Comparison of ENCODE assay signal across 15 cellular contexts in the genomic region with DNA sequence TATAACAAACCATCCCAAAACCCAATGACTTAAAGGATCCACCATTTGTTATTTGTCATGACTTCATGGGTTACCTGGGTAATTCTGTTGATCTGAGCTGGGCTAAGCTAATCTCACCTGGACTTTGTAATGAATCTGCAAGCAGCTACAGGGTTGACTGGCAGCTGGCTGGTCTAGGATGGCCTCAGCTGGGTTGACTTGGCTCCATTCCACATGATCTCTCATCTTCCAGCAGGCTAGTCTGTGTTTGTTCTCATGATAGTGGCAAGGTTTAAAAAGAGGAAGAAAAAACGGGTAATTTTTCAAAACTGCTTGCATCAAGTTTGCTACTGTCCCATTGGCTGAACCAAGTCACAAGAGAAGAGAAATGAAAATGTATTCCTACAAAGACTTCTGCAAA. TPM values are rescaled to one million over a fixed set of nuclear protein-coding genes. Genes with fewer than 3 reads are reported as not detected.
DNase-seq lines count a peak whose midpoint lies in the region; ATAC-seq lines count a peak whose summit lies in the region.
"Had no signal": no experiment of that assay in that cellular context is flagged by ENCODE, and none has a peak within 500 bp of the region (broad histone marks: within the 10 kb centered on the region; RNA-seq: fewer than 3 reads in every experiment).

No MANE protein-coding gene starts in this region.

- ATAC-seq in memory B cell (ENCODE audit: low read depth) (peak; percentile 91), GM19452 (IDR thresholded peaks at IDR 0.05; ENCODE audit: unreplicated experiment) (no peak), HG03039 (IDR thresholded peaks at IDR 0.05; ENCODE audit: unreplicated experiment) (no peak)
- ATAC-seq: activated naive CD8-positive, alpha-beta T cell treated with anti-CD3 and anti-CD28 coated beads, Interleukin-2, amount 50 U/mL, for 24 hours; CD8-positive, alpha-beta T cell; stimulated activated naive CD8-positive, alpha-beta T cell treated with anti-CD3 and anti-CD28 coated beads, Interleukin-15, amount 100 ng/mL, for 72 hours had no signal

- peak overlapping the region; percentile 64 for H3K27ac Mint-ChIP-seq in memory B cell
- H3K27ac Mint-ChIP-seq: activated naive CD8-positive, alpha-beta T cell treated with anti-CD3 and anti-CD28 coated beads, Interleukin-2, amount 50 U/mL, for 24 hours; CD8-positive, alpha-beta T cell; stimulated activated naive CD8-positive, alpha-beta T cell treated with anti-CD3 and anti-CD28 coated beads, Interleukin-15, amount 100 ng/mL, for 72 hours had no signal

- no peaks in the 10 kb centered on the region for H3K36me3 Mint-ChIP-seq in memory B cell
- H3K36me3 Mint-ChIP-seq: CD8-positive, alpha-beta T cell had no signal

- DNase-seq in HT-29 (ENCODE audit: low spot score): peak; percentile 22
- peak; percentile 53 for DNase-seq in NCI-H1105 treated with DMSO at 0.1 percent for 48 hours (lab: John Stamatoyannopoulos, UW)
- peak; percentile 15 for DNase-seq in SKM-1 treated with dmso at 0.1 percent for 144 hours (lab: John Stamatoyannopoulos, UW; ENCODE audit: unreplicated experiment)
- peak in 1 of 2 donors; percentile 9 for DNase-seq in memory B cell (ENCODE audit: low spot score in 2 of 2)
- DNase-seq in NK-92 treated with Interleukin-12 subunit alpha and Interleukin-12 subunit beta, amount 100 ng/mL, for 24 hours (lab: John Stamatoyannopoulos, UW): no peak
- DNase-seq in NCI-H446 treated with DMSO at 0.1 percent for 48 hours (lab: John Stamatoyannopoulos, UW): no peak
- DNase-seq: activated naive CD8-positive, alpha-beta T cell treated with anti-CD3 and anti-CD28 coated beads, Interleukin-2, amount 50 U/mL, for 24 hours; CD8-positive, alpha-beta T cell; foreskin melanocyte; left cardiac atrium; stimulated activated CD4-positive, alpha-beta T cell treated with anti-CD3 and anti-CD28 coated beads, Interleukin-2, amount 100 ng/mL, for 24 hours; stimulated activated naive CD8-positive, alpha-beta T cell treated with anti-CD3 and anti-CD28 coated beads, Interleukin-15, amount 100 ng/mL, for 72 hours; T1000 had no signal

- H3K9me3 Mint-ChIP-seq in memory B cell: no peaks in the 10 kb centered on the region
- H3K9me3 Mint-ChIP-seq: activated naive CD8-positive, alpha-beta T cell treated with anti-CD3 and anti-CD28 coated beads, Interleukin-2, amount 50 U/mL, for 24 hours; CD8-positive, alpha-beta T cell; stimulated activated naive CD8-positive, alpha-beta T cell treated with anti-CD3 and anti-CD28 coated beads, Interleukin-15, amount 100 ng/mL, for 72 hours had no signal

- no peaks in the 10 kb centered on the region for H3K27me3 Mint-ChIP-seq in memory B cell
- H3K27me3 Mint-ChIP-seq: activated naive CD8-positive, alpha-beta T cell treated with anti-CD3 and anti-CD28 coated beads, Interleukin-2, amount 50 U/mL, for 24 hours; stimulated activated naive CD8-positive, alpha-beta T cell treated with anti-CD3 and anti-CD28 coated beads, Interleukin-15, amount 100 ng/mL, for 72 hours had no signal

- no peak overlapping the region for H3K4me3 Mint-ChIP-seq in memory B cell
- H3K4me3 Mint-ChIP-seq: activated naive CD8-positive, alpha-beta T cell treated with anti-CD3 and anti-CD28 coated beads, Interleukin-2, amount 50 U/mL, for 24 hours; CD8-positive, alpha-beta T cell; stimulated activated naive CD8-positive, alpha-beta T cell treated with anti-CD3 and anti-CD28 coated beads, Interleukin-15, amount 100 ng/mL, for 72 hours had no signal

- peaks cover 7% of the 10 kb centered on the region for H3K4me1 Mint-ChIP-seq in memory B cell
- H3K4me1 Mint-ChIP-seq: activated naive CD8-positive, alpha-beta T cell treated with anti-CD3 and anti-CD28 coated beads, Interleukin-2, amount 50 U/mL, for 24 hours; stimulated activated naive CD8-positive, alpha-beta T cell treated with anti-CD3 and anti-CD28 coated beads, Interleukin-15, amount 100 ng/mL, for 72 hours had no signal

RNA-seq across cellular contexts. Expression of gene ZMYM4, which starts 24.8 kb away (rescaled TPM):
- 9.7 and 16.5 TPM in 2 replicates for total RNA-seq in HT-29 (2014; rRNA removed; shearing (Covaris generic))

RNA-seq across cellular contexts. Expression of gene SFPQ, which starts 50.7 kb away (rescaled TPM):
- total RNA-seq in HT-29 (2014; rRNA removed; shearing (Covaris generic)): 166 and 167 TPM in 2 replicates

Comparison
In these comparisons a context has a peak if more than half of its experiments do, and no peak if none do; other contexts are left out.
1. DNase-seq: peak in HT-29 (single experiment), NCI-H1105 treated with DMSO at 0.1 percent for 48 hours (single experiment) and SKM-1 treated with dmso at 0.1 percent for 144 hours (single experiment); none in NK-92 treated with Interleukin-12 subunit alpha and Interleukin-12 subunit beta, amount 100 ng/mL, for 24 hours (single experiment) and NCI-H446 treated with DMSO at 0.1 percent for 48 hours (single experiment).